ENCODE assay signal across 1 cellular context in the genomic region with DNA sequence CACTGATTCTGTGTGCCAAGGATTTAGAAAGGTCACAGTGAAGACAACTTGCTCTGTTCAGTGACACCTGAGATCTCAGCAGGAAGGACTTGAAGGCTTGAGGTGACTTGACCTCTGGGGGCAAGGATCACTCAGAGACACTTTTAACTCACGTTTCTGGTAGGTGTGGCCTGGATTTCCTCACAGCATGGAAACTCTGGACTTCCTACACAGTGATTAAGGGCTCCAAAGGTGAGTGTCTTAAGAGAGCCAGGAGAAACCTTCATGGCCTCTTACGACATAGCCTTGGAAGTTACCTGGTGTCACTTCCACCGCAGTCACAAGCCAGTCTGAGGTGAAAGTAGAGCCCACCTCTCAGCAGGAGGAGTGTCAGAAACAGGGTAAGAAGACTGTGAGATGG.
TF ChIP-seq lines count a peak whose summit lies in the region.

No MANE protein-coding gene starts in this region.

TF ChIP-seq in GM12878, 131 proteins besides CTCF, POLR2A, EP300 and RAD21:
- TF ChIP-seq LARP7 (IDR thresholded peaks at IDR 0.05) (no peak), SIX5 (IDR thresholded peaks at IDR 0.05; ENCODE audit: low read depth, low read length, severe bottlenecking) (no peak), ZZZ3 (IDR thresholded peaks at IDR 0.05; ENCODE audit: control insufficient read depth, insufficient read length, low read depth) (no peak), TCF12 (IDR thresholded peaks at IDR 0.05; ENCODE audit: low read depth, low read length) (no peak), POLR2AphosphoS2 (IDR thresholded peaks at IDR 0.05; ENCODE audit: low read depth, low read length) (no peak), CBX5 (IDR thresholded peaks at IDR 0.05; ENCODE audit: low read depth) (no peak), CBX3 (IDR thresholded peaks at IDR 0.05; ENCODE audit: borderline replicate concordance, low read depth) (no peak)
- TF ChIP-seq, protein P1, sequence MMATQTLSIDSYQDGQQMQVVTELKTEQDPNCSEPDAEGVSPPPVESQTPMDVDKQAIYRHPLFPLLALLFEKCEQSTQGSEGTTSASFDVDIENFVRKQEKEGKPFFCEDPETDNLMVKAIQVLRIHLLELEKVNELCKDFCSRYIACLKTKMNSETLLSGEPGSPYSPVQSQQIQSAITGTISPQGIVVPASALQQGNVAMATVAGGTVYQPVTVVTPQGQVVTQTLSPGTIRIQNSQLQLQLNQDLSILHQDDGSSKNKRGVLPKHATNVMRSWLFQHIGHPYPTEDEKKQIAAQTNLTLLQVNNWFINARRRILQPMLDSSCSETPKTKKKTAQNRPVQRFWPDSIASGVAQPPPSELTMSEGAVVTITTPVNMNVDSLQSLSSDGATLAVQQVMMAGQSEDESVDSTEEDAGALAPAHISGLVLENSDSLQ (IDR thresholded peaks at IDR 0.05): no peak
